Comparison of ENCODE assay signal across 1 cellular context in genomic region chr3:51539291-51539891, GRCh38.
TF ChIP-seq lines count a peak whose summit lies in the region.

No MANE protein-coding gene starts in this region.

TF ChIP-seq in GM23338, 12 proteins besides CTCF, POLR2A, EP300 and RAD21 (continued from another document):
- TF ChIP-seq REST (IDR thresholded peaks at IDR 0.05; ENCODE audit: unreplicated experiment), result no peak
- no peak for TF ChIP-seq ZNF331 (CRISPR knock-in tag; IDR thresholded peaks at IDR 0.05; ENCODE audit: low read depth)
- TF ChIP-seq ZNF462 (CRISPR knock-in tag; IDR thresholded peaks at IDR 0.05), result no peak
- no peak for TF ChIP-seq NANOG (IDR thresholded peaks at IDR 0.05; ENCODE audit: borderline replicate concordance)
- TF ChIP-seq ZNF114 (CRISPR knock-in tag; IDR thresholded peaks at IDR 0.05), result no peak
- no peak for TF ChIP-seq JUNB (IDR thresholded peaks at IDR 0.05; ENCODE audit: unreplicated experiment)
- TF ChIP-seq CREB1 (CRISPR knock-in tag; IDR thresholded peaks at IDR 0.05; ENCODE audit: low read depth), result no peak
- no peak for TF ChIP-seq POLR2AphosphoS5 (IDR thresholded peaks at IDR 0.05; ENCODE audit: low read depth)
- no peak for TF ChIP-seq EZH2 (IDR thresholded peaks at IDR 0.05; ENCODE audit: low read depth, unreplicated experiment)
- no peak for TF ChIP-seq STAT1 (IDR thresholded peaks at IDR 0.05; ENCODE audit: unreplicated experiment)
